Comparison of ENCODE assay signal across 1 cellular context in the genomic region with DNA sequence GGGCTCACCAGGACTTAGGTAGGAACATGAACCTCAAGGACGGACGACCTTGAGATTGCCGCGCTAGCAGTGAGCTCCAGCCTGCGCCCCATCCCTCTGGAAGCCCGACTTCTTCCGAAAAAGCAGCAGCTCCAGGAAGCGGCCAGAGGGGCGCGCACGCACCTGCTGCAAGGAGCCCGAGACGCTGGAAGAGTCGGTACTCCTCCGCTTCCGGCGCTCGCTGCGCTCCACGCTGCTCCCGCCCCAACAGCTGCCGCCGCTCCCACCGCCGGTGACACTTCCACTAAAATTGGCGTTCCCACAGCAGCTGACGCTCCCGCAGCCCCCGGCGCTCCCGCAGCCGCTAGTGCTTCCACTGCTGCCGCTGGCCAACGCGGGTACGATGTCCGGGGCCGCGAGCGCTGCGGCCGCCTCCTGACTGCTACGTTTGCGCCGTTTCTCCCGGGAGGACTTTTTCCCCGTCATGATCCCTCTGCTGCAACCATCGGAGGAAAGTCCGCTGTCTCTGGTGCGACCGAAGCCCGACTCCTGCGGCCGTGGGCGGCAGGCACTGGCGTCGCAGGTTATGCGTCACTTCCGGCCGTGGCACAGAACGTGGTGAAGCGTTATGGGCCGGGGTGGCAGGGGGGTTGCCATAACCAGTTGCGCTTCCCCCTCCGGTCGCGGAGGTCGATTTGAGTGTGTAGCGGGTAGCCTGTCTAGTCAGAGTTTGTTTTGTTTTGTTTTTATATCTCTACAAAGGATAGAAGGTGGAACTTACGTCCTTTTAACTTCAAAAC.
TF ChIP-seq lines count a peak whose summit lies in the region.

A gene with protein sequence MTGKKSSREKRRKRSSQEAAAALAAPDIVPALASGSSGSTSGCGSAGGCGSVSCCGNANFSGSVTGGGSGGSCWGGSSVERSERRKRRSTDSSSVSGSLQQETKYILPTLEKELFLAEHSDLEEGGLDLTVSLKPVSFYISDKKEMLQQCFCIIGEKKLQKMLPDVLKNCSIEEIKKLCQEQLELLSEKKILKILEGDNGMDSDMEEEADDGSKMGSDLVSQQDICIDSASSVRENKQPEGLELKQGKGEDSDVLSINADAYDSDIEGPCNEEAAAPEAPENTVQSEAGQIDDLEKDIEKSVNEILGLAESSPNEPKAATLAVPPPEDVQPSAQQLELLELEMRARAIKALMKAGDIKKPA (minus strand): TSS at position 552 of the 779 bp plus-strand sequence. CDS start 87 bp downstream, at position 465.

TF ChIP-seq in WTC11, 78 proteins besides CTCF, POLR2A, EP300 and RAD21 (continued from another document and continues in another):
- TF ChIP-seq, protein P1, sequence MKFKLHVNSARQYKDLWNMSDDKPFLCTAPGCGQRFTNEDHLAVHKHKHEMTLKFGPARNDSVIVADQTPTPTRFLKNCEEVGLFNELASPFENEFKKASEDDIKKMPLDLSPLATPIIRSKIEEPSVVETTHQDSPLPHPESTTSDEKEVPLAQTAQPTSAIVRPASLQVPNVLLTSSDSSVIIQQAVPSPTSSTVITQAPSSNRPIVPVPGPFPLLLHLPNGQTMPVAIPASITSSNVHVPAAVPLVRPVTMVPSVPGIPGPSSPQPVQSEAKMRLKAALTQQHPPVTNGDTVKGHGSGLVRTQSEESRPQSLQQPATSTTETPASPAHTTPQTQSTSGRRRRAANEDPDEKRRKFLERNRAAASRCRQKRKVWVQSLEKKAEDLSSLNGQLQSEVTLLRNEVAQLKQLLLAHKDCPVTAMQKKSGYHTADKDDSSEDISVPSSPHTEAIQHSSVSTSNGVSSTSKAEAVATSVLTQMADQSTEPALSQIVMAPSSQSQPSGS (CRISPR knock-in tag; IDR thresholded peaks at IDR 0.05; ENCODE audit: borderline replicate concordance, low read depth) = no peak
- TF ChIP-seq, protein P2, sequence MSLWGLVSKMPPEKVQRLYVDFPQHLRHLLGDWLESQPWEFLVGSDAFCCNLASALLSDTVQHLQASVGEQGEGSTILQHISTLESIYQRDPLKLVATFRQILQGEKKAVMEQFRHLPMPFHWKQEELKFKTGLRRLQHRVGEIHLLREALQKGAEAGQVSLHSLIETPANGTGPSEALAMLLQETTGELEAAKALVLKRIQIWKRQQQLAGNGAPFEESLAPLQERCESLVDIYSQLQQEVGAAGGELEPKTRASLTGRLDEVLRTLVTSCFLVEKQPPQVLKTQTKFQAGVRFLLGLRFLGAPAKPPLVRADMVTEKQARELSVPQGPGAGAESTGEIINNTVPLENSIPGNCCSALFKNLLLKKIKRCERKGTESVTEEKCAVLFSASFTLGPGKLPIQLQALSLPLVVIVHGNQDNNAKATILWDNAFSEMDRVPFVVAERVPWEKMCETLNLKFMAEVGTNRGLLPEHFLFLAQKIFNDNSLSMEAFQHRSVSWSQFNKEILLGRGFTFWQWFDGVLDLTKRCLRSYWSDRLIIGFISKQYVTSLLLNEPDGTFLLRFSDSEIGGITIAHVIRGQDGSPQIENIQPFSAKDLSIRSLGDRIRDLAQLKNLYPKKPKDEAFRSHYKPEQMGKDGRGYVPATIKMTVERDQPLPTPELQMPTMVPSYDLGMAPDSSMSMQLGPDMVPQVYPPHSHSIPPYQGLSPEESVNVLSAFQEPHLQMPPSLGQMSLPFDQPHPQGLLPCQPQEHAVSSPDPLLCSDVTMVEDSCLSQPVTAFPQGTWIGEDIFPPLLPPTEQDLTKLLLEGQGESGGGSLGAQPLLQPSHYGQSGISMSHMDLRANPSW (CRISPR knock-in tag; conservative IDR thresholded peaks at IDR 0.05; ENCODE audit: low read depth) = no peak
- no peak for TF ChIP-seq ZNF416 (CRISPR knock-in tag; IDR thresholded peaks at IDR 0.05)
- no peak for TF ChIP-seq EMX1 (CRISPR knock-in tag; IDR thresholded peaks at IDR 0.05)
- TF ChIP-seq ZNF121 (CRISPR knock-in tag; IDR thresholded peaks at IDR 0.05) = 0 out of 2 replicates have a peak, but pooled peaks have one; percentile 7
- peak; percentile 81; the same call in 1 of the 2 replicates for TF ChIP-seq MYBL2 (CRISPR knock-in tag; IDR thresholded peaks at IDR 0.05)
- TF ChIP-seq OVOL2 (CRISPR knock-in tag; IDR thresholded peaks at IDR 0.05; ENCODE audit: borderline replicate concordance) = no peak
- TF ChIP-seq, protein P3, sequence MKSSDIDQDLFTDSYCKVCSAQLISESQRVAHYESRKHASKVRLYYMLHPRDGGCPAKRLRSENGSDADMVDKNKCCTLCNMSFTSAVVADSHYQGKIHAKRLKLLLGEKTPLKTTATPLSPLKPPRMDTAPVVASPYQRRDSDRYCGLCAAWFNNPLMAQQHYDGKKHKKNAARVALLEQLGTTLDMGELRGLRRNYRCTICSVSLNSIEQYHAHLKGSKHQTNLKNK (CRISPR knock-in tag; IDR thresholded peaks at IDR 0.05) = no peak
- TF ChIP-seq, protein P4, sequence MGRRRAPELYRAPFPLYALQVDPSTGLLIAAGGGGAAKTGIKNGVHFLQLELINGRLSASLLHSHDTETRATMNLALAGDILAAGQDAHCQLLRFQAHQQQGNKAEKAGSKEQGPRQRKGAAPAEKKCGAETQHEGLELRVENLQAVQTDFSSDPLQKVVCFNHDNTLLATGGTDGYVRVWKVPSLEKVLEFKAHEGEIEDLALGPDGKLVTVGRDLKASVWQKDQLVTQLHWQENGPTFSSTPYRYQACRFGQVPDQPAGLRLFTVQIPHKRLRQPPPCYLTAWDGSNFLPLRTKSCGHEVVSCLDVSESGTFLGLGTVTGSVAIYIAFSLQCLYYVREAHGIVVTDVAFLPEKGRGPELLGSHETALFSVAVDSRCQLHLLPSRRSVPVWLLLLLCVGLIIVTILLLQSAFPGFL (CRISPR knock-in tag; IDR thresholded peaks at IDR 0.05; ENCODE audit: borderline replicate concordance) = no peak
- TF ChIP-seq FOXJ3 (CRISPR knock-in tag; IDR thresholded peaks at IDR 0.05; ENCODE audit: borderline replicate concordance) = no peak
- TF ChIP-seq ATF1 (CRISPR knock-in tag; IDR thresholded peaks at IDR 0.05) = peak; percentile 61; the same call in 1 of the 2 replicates
- TF ChIP-seq, protein P5, sequence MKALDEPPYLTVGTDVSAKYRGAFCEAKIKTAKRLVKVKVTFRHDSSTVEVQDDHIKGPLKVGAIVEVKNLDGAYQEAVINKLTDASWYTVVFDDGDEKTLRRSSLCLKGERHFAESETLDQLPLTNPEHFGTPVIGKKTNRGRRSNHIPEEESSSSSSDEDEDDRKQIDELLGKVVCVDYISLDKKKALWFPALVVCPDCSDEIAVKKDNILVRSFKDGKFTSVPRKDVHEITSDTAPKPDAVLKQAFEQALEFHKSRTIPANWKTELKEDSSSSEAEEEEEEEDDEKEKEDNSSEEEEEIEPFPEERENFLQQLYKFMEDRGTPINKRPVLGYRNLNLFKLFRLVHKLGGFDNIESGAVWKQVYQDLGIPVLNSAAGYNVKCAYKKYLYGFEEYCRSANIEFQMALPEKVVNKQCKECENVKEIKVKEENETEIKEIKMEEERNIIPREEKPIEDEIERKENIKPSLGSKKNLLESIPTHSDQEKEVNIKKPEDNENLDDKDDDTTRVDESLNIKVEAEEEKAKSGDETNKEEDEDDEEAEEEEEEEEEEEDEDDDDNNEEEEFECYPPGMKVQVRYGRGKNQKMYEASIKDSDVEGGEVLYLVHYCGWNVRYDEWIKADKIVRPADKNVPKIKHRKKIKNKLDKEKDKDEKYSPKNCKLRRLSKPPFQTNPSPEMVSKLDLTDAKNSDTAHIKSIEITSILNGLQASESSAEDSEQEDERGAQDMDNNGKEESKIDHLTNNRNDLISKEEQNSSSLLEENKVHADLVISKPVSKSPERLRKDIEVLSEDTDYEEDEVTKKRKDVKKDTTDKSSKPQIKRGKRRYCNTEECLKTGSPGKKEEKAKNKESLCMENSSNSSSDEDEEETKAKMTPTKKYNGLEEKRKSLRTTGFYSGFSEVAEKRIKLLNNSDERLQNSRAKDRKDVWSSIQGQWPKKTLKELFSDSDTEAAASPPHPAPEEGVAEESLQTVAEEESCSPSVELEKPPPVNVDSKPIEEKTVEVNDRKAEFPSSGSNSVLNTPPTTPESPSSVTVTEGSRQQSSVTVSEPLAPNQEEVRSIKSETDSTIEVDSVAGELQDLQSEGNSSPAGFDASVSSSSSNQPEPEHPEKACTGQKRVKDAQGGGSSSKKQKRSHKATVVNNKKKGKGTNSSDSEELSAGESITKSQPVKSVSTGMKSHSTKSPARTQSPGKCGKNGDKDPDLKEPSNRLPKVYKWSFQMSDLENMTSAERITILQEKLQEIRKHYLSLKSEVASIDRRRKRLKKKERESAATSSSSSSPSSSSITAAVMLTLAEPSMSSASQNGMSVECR (CRISPR knock-in tag; IDR thresholded peaks at IDR 0.05; ENCODE audit: borderline replicate concordance) = peak; percentile 89
- TF ChIP-seq IRF2 (CRISPR knock-in tag; IDR thresholded peaks at IDR 0.05; ENCODE audit: borderline replicate concordance, low read depth) = no peak
- TF ChIP-seq ZNF263 (CRISPR knock-in tag; IDR thresholded peaks at IDR 0.05; ENCODE audit: low read depth) = no peak
- TF ChIP-seq ZBTB21 (CRISPR knock-in tag; IDR thresholded peaks at IDR 0.05; ENCODE audit: borderline replicate concordance) = 0 out of 2 replicates have a peak, but pooled peaks have one; percentile 55
- TF ChIP-seq, protein P6, sequence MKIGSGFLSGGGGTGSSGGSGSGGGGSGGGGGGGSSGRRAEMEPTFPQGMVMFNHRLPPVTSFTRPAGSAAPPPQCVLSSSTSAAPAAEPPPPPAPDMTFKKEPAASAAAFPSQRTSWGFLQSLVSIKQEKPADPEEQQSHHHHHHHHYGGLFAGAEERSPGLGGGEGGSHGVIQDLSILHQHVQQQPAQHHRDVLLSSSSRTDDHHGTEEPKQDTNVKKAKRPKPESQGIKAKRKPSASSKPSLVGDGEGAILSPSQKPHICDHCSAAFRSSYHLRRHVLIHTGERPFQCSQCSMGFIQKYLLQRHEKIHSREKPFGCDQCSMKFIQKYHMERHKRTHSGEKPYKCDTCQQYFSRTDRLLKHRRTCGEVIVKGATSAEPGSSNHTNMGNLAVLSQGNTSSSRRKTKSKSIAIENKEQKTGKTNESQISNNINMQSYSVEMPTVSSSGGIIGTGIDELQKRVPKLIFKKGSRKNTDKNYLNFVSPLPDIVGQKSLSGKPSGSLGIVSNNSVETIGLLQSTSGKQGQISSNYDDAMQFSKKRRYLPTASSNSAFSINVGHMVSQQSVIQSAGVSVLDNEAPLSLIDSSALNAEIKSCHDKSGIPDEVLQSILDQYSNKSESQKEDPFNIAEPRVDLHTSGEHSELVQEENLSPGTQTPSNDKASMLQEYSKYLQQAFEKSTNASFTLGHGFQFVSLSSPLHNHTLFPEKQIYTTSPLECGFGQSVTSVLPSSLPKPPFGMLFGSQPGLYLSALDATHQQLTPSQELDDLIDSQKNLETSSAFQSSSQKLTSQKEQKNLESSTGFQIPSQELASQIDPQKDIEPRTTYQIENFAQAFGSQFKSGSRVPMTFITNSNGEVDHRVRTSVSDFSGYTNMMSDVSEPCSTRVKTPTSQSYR (CRISPR knock-in tag; IDR thresholded peaks at IDR 0.05) = peak; percentile 54; the same call in 1 of the 2 replicates
- TF ChIP-seq HMGA2 (CRISPR knock-in tag; IDR thresholded peaks at IDR 0.05) = no peak
- TF ChIP-seq, protein P7, sequence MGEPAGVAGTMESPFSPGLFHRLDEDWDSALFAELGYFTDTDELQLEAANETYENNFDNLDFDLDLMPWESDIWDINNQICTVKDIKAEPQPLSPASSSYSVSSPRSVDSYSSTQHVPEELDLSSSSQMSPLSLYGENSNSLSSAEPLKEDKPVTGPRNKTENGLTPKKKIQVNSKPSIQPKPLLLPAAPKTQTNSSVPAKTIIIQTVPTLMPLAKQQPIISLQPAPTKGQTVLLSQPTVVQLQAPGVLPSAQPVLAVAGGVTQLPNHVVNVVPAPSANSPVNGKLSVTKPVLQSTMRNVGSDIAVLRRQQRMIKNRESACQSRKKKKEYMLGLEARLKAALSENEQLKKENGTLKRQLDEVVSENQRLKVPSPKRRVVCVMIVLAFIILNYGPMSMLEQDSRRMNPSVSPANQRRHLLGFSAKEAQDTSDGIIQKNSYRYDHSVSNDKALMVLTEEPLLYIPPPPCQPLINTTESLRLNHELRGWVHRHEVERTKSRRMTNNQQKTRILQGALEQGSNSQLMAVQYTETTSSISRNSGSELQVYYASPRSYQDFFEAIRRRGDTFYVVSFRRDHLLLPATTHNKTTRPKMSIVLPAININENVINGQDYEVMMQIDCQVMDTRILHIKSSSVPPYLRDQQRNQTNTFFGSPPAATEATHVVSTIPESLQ (CRISPR knock-in tag; IDR thresholded peaks at IDR 0.05) = no peak
- no peak for TF ChIP-seq NFYB (CRISPR knock-in tag; conservative IDR thresholded peaks at IDR 0.05; ENCODE audit: low read depth)
- TF ChIP-seq, protein P8, sequence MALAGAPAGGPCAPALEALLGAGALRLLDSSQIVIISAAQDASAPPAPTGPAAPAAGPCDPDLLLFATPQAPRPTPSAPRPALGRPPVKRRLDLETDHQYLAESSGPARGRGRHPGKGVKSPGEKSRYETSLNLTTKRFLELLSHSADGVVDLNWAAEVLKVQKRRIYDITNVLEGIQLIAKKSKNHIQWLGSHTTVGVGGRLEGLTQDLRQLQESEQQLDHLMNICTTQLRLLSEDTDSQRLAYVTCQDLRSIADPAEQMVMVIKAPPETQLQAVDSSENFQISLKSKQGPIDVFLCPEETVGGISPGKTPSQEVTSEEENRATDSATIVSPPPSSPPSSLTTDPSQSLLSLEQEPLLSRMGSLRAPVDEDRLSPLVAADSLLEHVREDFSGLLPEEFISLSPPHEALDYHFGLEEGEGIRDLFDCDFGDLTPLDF (CRISPR knock-in tag; IDR thresholded peaks at IDR 0.05) = no peak
- peak; percentile 79; the same call in 1 of the 2 replicates for TF ChIP-seq RELA (CRISPR knock-in tag; IDR thresholded peaks at IDR 0.05; ENCODE audit: borderline replicate concordance)
- TF ChIP-seq SP1 (CRISPR knock-in tag; conservative IDR thresholded peaks at IDR 0.05) = peak; percentile 54; the same call in 1 of the 2 replicates
- TF ChIP-seq, protein P9, sequence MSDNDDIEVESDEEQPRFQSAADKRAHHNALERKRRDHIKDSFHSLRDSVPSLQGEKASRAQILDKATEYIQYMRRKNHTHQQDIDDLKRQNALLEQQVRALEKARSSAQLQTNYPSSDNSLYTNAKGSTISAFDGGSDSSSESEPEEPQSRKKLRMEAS (CRISPR knock-in tag; IDR thresholded peaks at IDR 0.05) = peak; percentile 92
- TF ChIP-seq, protein P10, sequence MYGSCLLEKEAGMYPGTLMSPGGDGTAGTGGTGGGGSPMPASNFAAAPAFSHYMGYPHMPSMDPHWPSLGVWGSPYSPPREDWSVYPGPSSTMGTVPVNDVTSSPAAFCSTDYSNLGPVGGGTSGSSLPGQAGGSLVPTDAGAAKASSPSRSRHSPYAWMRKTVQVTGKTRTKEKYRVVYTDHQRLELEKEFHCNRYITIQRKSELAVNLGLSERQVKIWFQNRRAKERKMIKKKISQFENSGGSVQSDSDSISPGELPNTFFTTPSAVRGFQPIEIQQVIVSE (CRISPR knock-in tag; IDR thresholded peaks at IDR 0.05; ENCODE audit: borderline replicate concordance) = no peak
- TF ChIP-seq, protein P11, sequence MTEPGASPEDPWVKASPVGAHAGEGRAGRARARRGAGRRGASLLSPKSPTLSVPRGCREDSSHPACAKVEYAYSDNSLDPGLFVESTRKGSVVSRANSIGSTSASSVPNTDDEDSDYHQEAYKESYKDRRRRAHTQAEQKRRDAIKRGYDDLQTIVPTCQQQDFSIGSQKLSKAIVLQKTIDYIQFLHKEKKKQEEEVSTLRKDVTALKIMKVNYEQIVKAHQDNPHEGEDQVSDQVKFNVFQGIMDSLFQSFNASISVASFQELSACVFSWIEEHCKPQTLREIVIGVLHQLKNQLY (CRISPR knock-in tag; IDR thresholded peaks at IDR 0.05) = no peak
